ENCODE assay signal across 8 cellular contexts in genomic region chr7:39733881-39734571, GRCh38.
DNase-seq lines count a peak whose midpoint lies in the region; ATAC-seq, FAIRE-seq and TF ChIP-seq lines count a peak whose summit lies in the region.

No MANE protein-coding gene starts in this region.

- no peak overlapping the region for H4K91ac ChIP-seq in mesenchymal stem cell (ENCODE audit: low read length)

- no peaks in the 10 kb centered on the region for H3K9me3 Mint-ChIP-seq in chondrocyte (ENCODE audit: low read depth)

- no peak for TF ChIP-seq CTCF in AG04450 (IDR thresholded peaks at IDR 0.05; ENCODE audit: low read depth, low read length)
- TF ChIP-seq CTCF in PC-3 (conservative IDR thresholded peaks at IDR 0.05; ENCODE audit: low read depth, low read length) = no peak
- no peak for TF ChIP-seq CTCF in chondrocyte (IDR thresholded peaks at IDR 0.05)

- peak overlapping the region; percentile 83 for H2AK5ac ChIP-seq in mesenchymal stem cell (ENCODE audit: low read length, severe bottlenecking)

- no peaks in the 10 kb centered on the region for H3K36me3 ChIP-seq in PC-3 (ENCODE audit: low read depth, low read length)
- H3K36me3 ChIP-seq in mesenchymal stem cell (ENCODE audit: control insufficient read depth in 1 of 2, insufficient read depth in 2 of 2, low read depth in 1 of 2, low read length in 2 of 2) = peaks cover 0 to 8% of the 10 kb centered on the region in 2 experiments
- no peaks in the 10 kb centered on the region for H3K36me3 ChIP-seq in aorta (ENCODE audit: control insufficient read depth in 1 of 2, insufficient read depth in 2 of 2, low read length in 1 of 2)

- no peaks in the 10 kb centered on the region for H4K20me1 ChIP-seq in PC-3 (ENCODE audit: low read length)

- H3K4me3 ChIP-seq in AG04450 (ENCODE audit: low read depth, low read length) (peak overlapping the region; percentile 68), PC-3 (ENCODE audit: low read length) (peak overlapping the region; percentile 71), mesenchymal stem cell (ENCODE audit: insufficient read depth in 1 of 2, low read depth in 1 of 2, low read length in 2 of 2) (peak overlapping the region in 1 of 2 experiments; percentile 83), aorta (ENCODE audit: low read length in 2 of 2) (peak overlapping the region; percentile 55 to 77)

- H3K9ac ChIP-seq in PC-3 (ENCODE audit: low read length) (peak overlapping the region; percentile 50), mesenchymal stem cell (ENCODE audit: low read length) (peak overlapping the region; percentile 97)

- peak overlapping the region in 1 of 2 experiments; percentile 50 for H2BK12ac ChIP-seq in mesenchymal stem cell (ENCODE audit: low read length in 2 of 2)

- H2BK15ac ChIP-seq in mesenchymal stem cell (ENCODE audit: low read depth, poor library complexity, severe bottlenecking) = no peak overlapping the region

- peaks cover 4% of the 10 kb centered on the region for H3F3A ChIP-seq in PC-3 (ENCODE audit: low read length, unreplicated experiment)

- H3K27me3 ChIP-seq in AG04450 (ENCODE audit: control insufficient read depth, insufficient read depth, low read length) (no peaks in the 10 kb centered on the region), PC-3 (ENCODE audit: low read length) (no peaks in the 10 kb centered on the region), mesenchymal stem cell (ENCODE audit: control insufficient read depth in 1 of 2, insufficient read depth in 1 of 2, low read length in 2 of 2) (no peaks in the 10 kb centered on the region), aorta (ENCODE audit: control insufficient read depth in 1 of 2, insufficient read depth in 2 of 2, low read length in 1 of 2) (no peaks in the 10 kb centered on the region)

- peak overlapping the region; percentile 85 for H3K4me3 Mint-ChIP-seq in chondrocyte (ENCODE audit: unreplicated experiment)

- peaks cover 12% of the 10 kb centered on the region for H3K79me1 ChIP-seq in mesenchymal stem cell (replicated peaks; ENCODE audit: low read length, poor library complexity, severe bottlenecking)

- H2AFZ ChIP-seq in PC-3 (ENCODE audit: low read length) = peak overlapping the region; percentile 82
- H2AFZ ChIP-seq in mesenchymal stem cell (ENCODE audit: low read depth, low read length) = peak overlapping the region; percentile 16

- DNase-seq in AG04450 (ENCODE audit: low read depth, low spot score) (peak; percentile 85), PC-3 (peak; percentile 77), chondrocyte (ENCODE audit: low spot score) (no peak), mesenchymal stem cell (peak; percentile 93), aorta (no peak), NCI-H2171 (lab: John Stamatoyannopoulos, UW) (no peak)

- H3K79me2 ChIP-seq in PC-3 (ENCODE audit: low read length) = no peaks in the 10 kb centered on the region

- no peak overlapping the region for H3K23ac ChIP-seq in mesenchymal stem cell (ENCODE audit: low read length in 2 of 2)

- no peaks in the 10 kb centered on the region for H3K9me2 ChIP-seq in PC-3 (replicated peaks; ENCODE audit: low read length)

- peak overlapping the region; percentile 88 for H3K4me2 ChIP-seq in PC-3 (ENCODE audit: low read length)
- peak overlapping the region; percentile 87 for H3K4me2 ChIP-seq in mesenchymal stem cell (ENCODE audit: low read length, poor library complexity, severe bottlenecking)

- H3K14ac ChIP-seq in mesenchymal stem cell (ENCODE audit: low read length in 2 of 2) = no peak overlapping the region

- peak overlapping the region; percentile 100 for H3K27ac ChIP-seq in AG04450 (ENCODE audit: low read depth, low read length)
- peak overlapping the region; percentile 64 for H3K27ac ChIP-seq in PC-3 (ENCODE audit: low read length)
- peak overlapping the region; percentile 98 for H3K27ac ChIP-seq in mesenchymal stem cell (ENCODE audit: low read length, poor library complexity, severe bottlenecking)
- no peak overlapping the region for H3K27ac ChIP-seq in aorta (ENCODE audit: low read depth in 1 of 2, low read length in 2 of 2)

- no peaks in the 10 kb centered on the region for H3K27me3 Mint-ChIP-seq in chondrocyte (ENCODE audit: low read depth)

- H4K8ac ChIP-seq in mesenchymal stem cell (ENCODE audit: low read length) = no peak overlapping the region

- ATAC-seq in PC-3 (peak; percentile 69), aorta (ENCODE audit: low FRiP score) (no peak), GM21390 (IDR thresholded peaks at IDR 0.05; ENCODE audit: unreplicated experiment) (no peak)

- BruUV-seq in PC-3 (replicated peaks; lab: Mats Ljungman, UMichigan) = no TSS peak

- H3K18ac ChIP-seq in mesenchymal stem cell (ENCODE audit: low read depth in 1 of 2, low read length in 2 of 2) = peak overlapping the region in 1 of 2 experiments; percentile 84

- WGBS in mesenchymal stem cell = 5% methylated on average over 6 of the region's 8 CpGs
- 11 to 12% methylated on average over 8 of the region's 8 CpGs for WGBS in aorta, 2 donors

- H3K27ac Mint-ChIP-seq in chondrocyte (ENCODE audit: unreplicated experiment) = peak overlapping the region; percentile 98

- POLR2A ChIA-PET in AG04450 (lab: Yijun Ruan, JAX) (interaction anchor here (0.9 to 2.0 kb wide), 5 partner anchors 12 to 112 kb away, joined by 3 to 19 read pairs (median 4); partner anchors contain the start of gene RALA), PC-3 (lab: Charles Lee; ENCODE audit: unreplicated experiment) (interaction anchor here (0.6 kb wide), 2 partner anchors 69 to 149 kb away, joined by 3 read pairs; no protein-coding TSS in a partner anchor)

- no peaks in the 10 kb centered on the region for H3K9me3 ChIP-seq in AG04450 (ENCODE audit: control insufficient read depth, insufficient read depth, low read length)
- H3K9me3 ChIP-seq in PC-3 (ENCODE audit: low read length) = no peaks in the 10 kb centered on the region
- H3K9me3 ChIP-seq in mesenchymal stem cell (ENCODE audit: control insufficient read depth, low read length) = no peaks in the 10 kb centered on the region
- H3K9me3 ChIP-seq in aorta (ENCODE audit: control insufficient read depth, low read length) = no peaks in the 10 kb centered on the region

- H3K4me1 ChIP-seq in PC-3 (ENCODE audit: insufficient read depth, low read length) (peaks cover 19% of the 10 kb centered on the region), mesenchymal stem cell (ENCODE audit: control insufficient read depth, insufficient read depth, low read depth, low read length) (peaks cover 11% of the 10 kb centered on the region), aorta (ENCODE audit: control insufficient read depth in 1 of 2, insufficient read depth in 2 of 2, low read length in 2 of 2) (no peaks in the 10 kb centered on the region)

- H2BK120ac ChIP-seq in mesenchymal stem cell (ENCODE audit: low read depth, low read length) = no peak overlapping the region

- intact Hi-C loops in PC-3 (cut with micrococcal nuclease) = no loop called here
- intact Hi-C loops in aorta (cut with DNase I) = loop anchor here (5.0 kb wide), 2 partner anchors 112 to 167 kb away; partner anchors contain the start of genes RALA (in 1 of the 2) and YAE1 (in 1 of the 2)

- peak; percentile 95 for FAIRE-seq in G401.6 (lab: Jason Lieb, UNC)

- peaks cover 30% of the 10 kb centered on the region for H3K4me1 Mint-ChIP-seq in chondrocyte (ENCODE audit: low read depth)

- peak overlapping the region; percentile 83 for H2BK5ac ChIP-seq in mesenchymal stem cell (ENCODE audit: low read depth, low read length, poor library complexity, severe bottlenecking)

- CTCF ChIA-PET in AG04450 (lab: Charles Lee) = interaction anchor here (1.0 to 5.1 kb wide), 3 partner anchors 9 to 153 kb away, joined by 3 to 52 read pairs (median 35); no protein-coding TSS in a partner anchor
- CTCF ChIA-PET in PC-3 (lab: Charles Lee) = interaction anchor here (1.5 kb wide), 1 partner anchor 154 kb away, joined by 9 read pairs; no protein-coding TSS in a partner anchor

- H3K36me3 Mint-ChIP-seq in chondrocyte (ENCODE audit: low read depth) = no peaks in the 10 kb centered on the region

- H3K4ac ChIP-seq in mesenchymal stem cell (ENCODE audit: low read depth in 1 of 2, low read length in 2 of 2) = peak overlapping the region in 1 of 2 experiments; percentile 65

Comparison
In these comparisons a context has a peak if more than half of its experiments do, and no peak if none do; other contexts are left out.
1. DNase-seq: peak in AG04450 (single experiment), PC-3 (single experiment) and mesenchymal stem cell (single experiment); none in chondrocyte (single experiment), aorta (0 of 2) and NCI-H2171 (single experiment).
2. H3K27ac ChIP-seq: peak in AG04450 (single experiment), PC-3 (single experiment) and mesenchymal stem cell (single experiment); none in aorta (0 of 2).